1 cellular context compared by ENCODE assay signal in genomic region chr4:77172336-77172735, GRCh38.
TF ChIP-seq lines count a peak whose summit lies in the region.

No MANE protein-coding gene starts in this region.

TF ChIP-seq in HepG2, 621 proteins besides CTCF, POLR2A, EP300 and RAD21 (continued from another document):
- TF ChIP-seq EZH2 (conservative IDR thresholded peaks at IDR 0.05; ENCODE audit: low read depth, low read length): no peak
- TF ChIP-seq ZIK1 (CRISPR knock-in tag; IDR thresholded peaks at IDR 0.05; ENCODE audit: borderline replicate concordance, low read depth): no peak
- TF ChIP-seq CREBL2 (CRISPR knock-in tag; IDR thresholded peaks at IDR 0.05; ENCODE audit: borderline replicate concordance): no peak
- TF ChIP-seq TBX2 (CRISPR knock-in tag; IDR thresholded peaks at IDR 0.05; ENCODE audit: borderline replicate concordance): no peak
- TF ChIP-seq PRPF4 (IDR thresholded peaks at IDR 0.05; ENCODE audit: low read depth, low read length, poor library complexity, severe bottlenecking): no peak
- no peak for TF ChIP-seq ZNF274 (CRISPR knock-in tag; IDR thresholded peaks at IDR 0.05)
- TF ChIP-seq, protein P1, sequence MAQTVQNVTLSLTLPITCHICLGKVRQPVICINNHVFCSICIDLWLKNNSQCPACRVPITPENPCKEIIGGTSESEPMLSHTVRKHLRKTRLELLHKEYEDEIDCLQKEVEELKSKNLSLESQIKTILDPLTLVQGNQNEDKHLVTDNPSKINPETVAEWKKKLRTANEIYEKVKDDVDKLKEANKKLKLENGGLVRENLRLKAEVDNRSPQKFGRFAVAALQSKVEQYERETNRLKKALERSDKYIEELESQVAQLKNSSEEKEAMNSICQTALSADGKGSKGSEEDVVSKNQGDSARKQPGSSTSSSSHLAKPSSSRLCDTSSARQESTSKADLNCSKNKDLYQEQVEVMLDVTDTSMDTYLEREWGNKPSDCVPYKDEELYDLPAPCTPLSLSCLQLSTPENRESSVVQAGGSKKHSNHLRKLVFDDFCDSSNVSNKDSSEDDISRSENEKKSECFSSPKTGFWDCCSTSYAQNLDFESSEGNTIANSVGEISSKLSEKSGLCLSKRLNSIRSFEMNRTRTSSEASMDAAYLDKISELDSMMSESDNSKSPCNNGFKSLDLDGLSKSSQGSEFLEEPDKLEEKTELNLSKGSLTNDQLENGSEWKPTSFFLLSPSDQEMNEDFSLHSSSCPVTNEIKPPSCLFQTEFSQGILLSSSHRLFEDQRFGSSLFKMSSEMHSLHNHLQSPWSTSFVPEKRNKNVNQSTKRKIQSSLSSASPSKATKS (CRISPR knock-in tag; IDR thresholded peaks at IDR 0.05): no peak
- TF ChIP-seq, protein P2, sequence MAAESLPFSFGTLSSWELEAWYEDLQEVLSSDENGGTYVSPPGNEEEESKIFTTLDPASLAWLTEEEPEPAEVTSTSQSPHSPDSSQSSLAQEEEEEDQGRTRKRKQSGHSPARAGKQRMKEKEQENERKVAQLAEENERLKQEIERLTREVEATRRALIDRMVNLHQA (CRISPR knock-in tag; IDR thresholded peaks at IDR 0.05): no peak
- TF ChIP-seq KAT2B (IDR thresholded peaks at IDR 0.05; ENCODE audit: borderline replicate concordance, low read depth, low read length): no peak
- TF ChIP-seq, protein P3, sequence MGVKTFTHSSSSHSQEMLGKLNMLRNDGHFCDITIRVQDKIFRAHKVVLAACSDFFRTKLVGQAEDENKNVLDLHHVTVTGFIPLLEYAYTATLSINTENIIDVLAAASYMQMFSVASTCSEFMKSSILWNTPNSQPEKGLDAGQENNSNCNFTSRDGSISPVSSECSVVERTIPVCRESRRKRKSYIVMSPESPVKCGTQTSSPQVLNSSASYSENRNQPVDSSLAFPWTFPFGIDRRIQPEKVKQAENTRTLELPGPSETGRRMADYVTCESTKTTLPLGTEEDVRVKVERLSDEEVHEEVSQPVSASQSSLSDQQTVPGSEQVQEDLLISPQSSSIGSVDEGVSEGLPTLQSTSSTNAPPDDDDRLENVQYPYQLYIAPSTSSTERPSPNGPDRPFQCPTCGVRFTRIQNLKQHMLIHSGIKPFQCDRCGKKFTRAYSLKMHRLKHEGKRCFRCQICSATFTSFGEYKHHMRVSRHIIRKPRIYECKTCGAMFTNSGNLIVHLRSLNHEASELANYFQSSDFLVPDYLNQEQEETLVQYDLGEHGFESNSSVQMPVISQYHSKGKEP (CRISPR knock-in tag; IDR thresholded peaks at IDR 0.05): no peak
- TF ChIP-seq ZNF260 (CRISPR knock-in tag; IDR thresholded peaks at IDR 0.05; ENCODE audit: borderline replicate concordance, low read depth): no peak
- TF ChIP-seq ZFX (CRISPR knock-in tag; IDR thresholded peaks at IDR 0.05; ENCODE audit: low read depth): no peak
- TF ChIP-seq ZKSCAN5 (CRISPR knock-in tag; IDR thresholded peaks at IDR 0.05): no peak
- TF ChIP-seq, protein P4, sequence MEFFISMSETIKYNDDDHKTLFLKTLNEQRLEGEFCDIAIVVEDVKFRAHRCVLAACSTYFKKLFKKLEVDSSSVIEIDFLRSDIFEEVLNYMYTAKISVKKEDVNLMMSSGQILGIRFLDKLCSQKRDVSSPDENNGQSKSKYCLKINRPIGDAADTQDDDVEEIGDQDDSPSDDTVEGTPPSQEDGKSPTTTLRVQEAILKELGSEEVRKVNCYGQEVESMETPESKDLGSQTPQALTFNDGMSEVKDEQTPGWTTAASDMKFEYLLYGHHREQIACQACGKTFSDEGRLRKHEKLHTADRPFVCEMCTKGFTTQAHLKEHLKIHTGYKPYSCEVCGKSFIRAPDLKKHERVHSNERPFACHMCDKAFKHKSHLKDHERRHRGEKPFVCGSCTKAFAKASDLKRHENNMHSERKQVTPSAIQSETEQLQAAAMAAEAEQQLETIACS (CRISPR knock-in tag; IDR thresholded peaks at IDR 0.05): no peak
